13 cellular contexts compared by ENCODE assay signal in the genomic region with DNA sequence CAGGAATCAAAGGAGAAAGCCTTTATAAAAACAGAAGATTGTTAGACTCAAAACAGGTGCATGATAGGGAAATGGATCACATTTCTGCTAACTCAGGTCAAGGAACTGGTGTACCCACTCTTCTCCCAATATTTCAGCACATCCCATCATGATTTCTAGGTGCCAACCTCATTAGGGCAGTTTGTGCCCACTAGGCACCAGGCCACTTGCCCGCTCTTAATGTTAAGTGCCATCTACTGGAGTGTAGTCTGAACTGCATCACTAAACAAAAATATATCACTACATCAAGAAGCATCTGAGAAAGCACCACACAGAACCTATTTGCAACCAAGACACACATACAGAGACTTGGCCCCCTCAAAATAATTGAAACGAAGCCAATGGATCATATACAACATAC.
A peak's percentile ranks its signal among the peaks of the same experiment; 100 is the strongest.
DNase-seq lines count a peak whose midpoint lies in the region; ATAC-seq and TF ChIP-seq lines count a peak whose summit lies in the region.
"Had no signal": no experiment of that assay in that cellular context is flagged by ENCODE, and none has a peak within 500 bp of the region (broad histone marks: within the 10 kb centered on the region; RNA-seq: fewer than 3 reads in every experiment).

No MANE protein-coding gene starts in this region.

- no peak for ATAC-seq in left cardiac atrium
- ATAC-seq: activated CD4-positive, CD25-positive, alpha-beta regulatory T cell treated with anti-CD3 and anti-CD28 coated beads, Interleukin-2, amount 50 U/mL, for 24 hours; stimulated activated memory B cell treated with anti-CD40 and anti-IgM and Interleukin-4, amounts not matched to agents 10 μg/mL and 1 μg/mL and 100 μg/mL, for 72 hours had no signal

- peak; percentile 10 for DNase-seq in NCI-H82 (lab: John Stamatoyannopoulos, UW)
- DNase-seq in NCI-H82 treated with DMSO at 0.1 percent for 48 hours (lab: John Stamatoyannopoulos, UW; ENCODE audit: unreplicated experiment), result no peak
- DNase-seq in LNCaP clone FGC (ENCODE audit: low read depth), result no peak
- DNase-seq in cardiac fibroblast (ENCODE audit: low read depth in 2 of 2), result peak; percentile 6 to 19
- no peak for DNase-seq in retinal pigment epithelial cell (ENCODE audit: low read depth)
- no peak for DNase-seq in left cardiac atrium
- no peak for DNase-seq in NCI-H1930 (lab: John Stamatoyannopoulos, UW)
- no peak for DNase-seq in posterior vena cava (ENCODE audit: low spot score)
- DNase-seq: activated naive CD4-positive, alpha-beta T cell treated with Interleukin-2 at 50 U/mL for 16 hours; mesenchymal stem cell; spleen had no signal

- H3K4me3 ChIP-seq in LNCaP clone FGC (ENCODE audit: low read depth, low read length) (no peak overlapping the region), cardiac fibroblast (replicated peaks in 1 of 2; ENCODE audit: low read depth in 2 of 2, low read length in 2 of 2) (no peak overlapping the region), retinal pigment epithelial cell (ENCODE audit: low read length) (no peak overlapping the region)
- H3K4me3 ChIP-seq: spleen had no signal

- intact Hi-C loops in left cardiac atrium (cut with DNase I) (no loop called here), posterior vena cava (cut with DNase I) (loop anchor here in 1 of 2 donors (5.0 kb wide), 1 partner anchor 239 kb away; no protein-coding TSS in a partner anchor)

- TF ChIP-seq CTCF in LNCaP clone FGC (IDR thresholded peaks at IDR 0.05; ENCODE audit: control insufficient read depth, extremely low read depth, insufficient read depth) (peak; percentile 47), cardiac fibroblast (IDR thresholded peaks at IDR 0.05; ENCODE audit: low read depth, low read length) (peak; percentile 39), retinal pigment epithelial cell (conservative IDR thresholded peaks at IDR 0.05; ENCODE audit: low read depth, low read length) (peak; percentile 36)

Comparison
In these comparisons a context has a peak if more than half of its experiments do, and no peak if none do; other contexts are left out.
1. DNase-seq: peak in NCI-H82 (single experiment) and cardiac fibroblast (2 of 2); none in NCI-H82 treated with DMSO at 0.1 percent for 48 hours (single experiment), LNCaP clone FGC (single experiment), retinal pigment epithelial cell (single experiment), left cardiac atrium (single experiment), NCI-H1930 (0 of 2) and posterior vena cava (single experiment).
2. Peak in every context shown above with its lines, with median percentiles within 50 percentile points of each other: CTCF ChIP-seq.